In the genomic region with DNA sequence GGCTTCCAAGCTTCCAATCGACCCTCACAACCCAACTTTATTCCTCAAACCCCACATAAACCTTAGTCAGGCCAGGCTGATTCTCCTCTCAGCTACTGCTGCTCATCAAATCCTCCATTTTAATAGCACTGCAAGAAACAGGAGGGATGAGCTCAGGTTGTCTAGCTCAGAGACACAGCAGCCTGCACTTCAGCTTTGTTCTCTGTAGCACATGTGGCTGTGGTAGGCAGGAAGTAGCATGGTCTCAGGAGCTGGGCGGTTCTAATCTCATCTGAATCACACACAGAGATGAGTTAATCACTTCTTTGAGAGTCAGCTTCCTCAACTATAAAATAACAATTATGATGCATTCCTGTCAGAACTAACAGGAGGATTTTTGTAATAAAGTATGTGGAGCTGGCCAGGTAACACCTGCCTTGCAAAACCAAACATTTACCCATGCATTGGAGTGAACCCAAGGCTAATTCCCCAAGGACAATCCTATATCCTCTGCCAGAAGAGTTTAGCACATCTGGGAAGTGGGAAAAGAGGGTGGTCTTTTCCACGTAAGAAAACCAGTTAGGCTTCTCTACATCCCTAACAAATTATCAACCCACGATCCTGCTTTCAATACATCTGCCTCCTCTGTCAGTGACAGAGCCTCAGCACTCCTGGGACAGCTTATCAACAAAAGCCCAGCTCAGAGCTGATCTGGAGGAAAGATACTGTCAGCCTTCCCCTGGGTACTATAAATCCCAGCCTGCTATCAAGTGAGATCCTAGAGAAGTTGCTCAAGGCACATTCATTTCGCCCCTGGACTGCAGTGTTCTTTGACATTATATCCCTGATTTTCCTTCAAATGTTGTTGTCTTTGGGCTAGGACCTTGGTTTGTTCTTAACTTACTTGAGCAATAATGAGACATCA, we compare ENCODE assay signal across 8 cellular contexts. TPM values are rescaled to one million over a fixed set of nuclear protein-coding genes. Genes with fewer than 3 reads are reported as not detected.
A peak's percentile ranks its signal among the peaks of the same experiment; 100 is the strongest.
DNase-seq lines count a peak whose midpoint lies in the region; TF ChIP-seq lines count a peak whose summit lies in the region.

No MANE protein-coding gene starts in this region.

- in situ Hi-C loops in Caki2 (cut with HindIII; ENCODE audit: low pct_unique_long_range_greater_than_20kb, low sequenced_read_pairs), result no loop called here

- peaks cover 11% of the 10 kb centered on the region for H3K4me1 Mint-ChIP-seq in glutamatergic neuron (ENCODE audit: low read depth, unreplicated experiment)
- peaks cover 8% of the 10 kb centered on the region for H3K4me1 Mint-ChIP-seq in CD14-positive monocyte

- intact Hi-C loops in CD14-positive monocyte (cut with micrococcal nuclease), result no loop called here

- H3K4me3 Mint-ChIP-seq in glutamatergic neuron (ENCODE audit: unreplicated experiment), result peak overlapping the region; percentile 35
- H3K4me3 Mint-ChIP-seq in CD14-positive monocyte, result no peak overlapping the region

- DNase-seq in Caki2 (ENCODE audit: low read depth) (peak; percentile 40), HCEC 1CT (peak; percentile 72), NCI-H69 (lab: John Stamatoyannopoulos, UW) (peak; percentile 73), activated T-cell treated with anti-CD3 and anti-CD28 coated beads for 24 hours (ENCODE audit: low read depth) (peak; percentile 52), glutamatergic neuron (no peak), NCI-H146 treated with DMSO at 0.1 percent for 48 hours (lab: John Stamatoyannopoulos, UW; ENCODE audit: unreplicated experiment) (no peak), CD14-positive monocyte (ENCODE audit: low spot score) (no peak)
- DNase-seq in stimulated activated CD8-positive, alpha-beta memory T cell treated with anti-CD3 and anti-CD28 coated beads, Interleukin-15, amount 100 ng/mL, for 24 hours (ENCODE audit: low read depth), result peak; percentile 13

- H3K9me3 Mint-ChIP-seq in glutamatergic neuron (ENCODE audit: unreplicated experiment), result no peaks in the 10 kb centered on the region
- peaks cover 0 to under 1% (median 0%) of the 10 kb centered on the region in 7 donors for H3K9me3 Mint-ChIP-seq in CD14-positive monocyte

- no peaks in the 10 kb centered on the region for H3K36me3 Mint-ChIP-seq in glutamatergic neuron (ENCODE audit: unreplicated experiment)
- H3K36me3 Mint-ChIP-seq in CD14-positive monocyte, result no peaks in the 10 kb centered on the region

- no peak for TF ChIP-seq CTCF in glutamatergic neuron (IDR thresholded peaks at IDR 0.05; ENCODE audit: partially characterized antibody, unreplicated experiment)
- no peak for TF ChIP-seq CTCF in CD14-positive monocyte (IDR thresholded peaks at IDR 0.05)

- H3K27ac Mint-ChIP-seq in glutamatergic neuron (ENCODE audit: unreplicated experiment), result peak overlapping the region; percentile 19
- peak overlapping the region in 2 of 7 donors; percentile 18 to 44 for H3K27ac Mint-ChIP-seq in CD14-positive monocyte

- H3K27me3 Mint-ChIP-seq in glutamatergic neuron (ENCODE audit: unreplicated experiment) (no peaks in the 10 kb centered on the region), CD14-positive monocyte (ENCODE audit: low read depth in 3 of 3) (no peaks in the 10 kb centered on the region)

RNA-seq across cellular contexts. Expression of gene ELOVL6, which starts 32.8 kb away (rescaled TPM):
- 22.4 and 23.8 TPM in 2 replicates for total RNA-seq in Caki2 (2014; rRNA removed; shearing (Covaris generic); ENCODE audit: low replicate concordance)
- 60.1 TPM for total RNA-seq in glutamatergic neuron (ENCODE audit: unreplicated experiment)
- under 1 TPM in 1 of 2 donors, not detected in 1; 0.11 TPM for polyA plus RNA-seq in CD14-positive monocyte

Comparison
In these comparisons a context has a peak if more than half of its experiments do, and no peak if none do; other contexts are left out.
1. DNase-seq: peak in Caki2 (single experiment), HCEC 1CT (single experiment), NCI-H69 (single experiment), activated T-cell treated with anti-CD3 and anti-CD28 coated beads for 24 hours (single experiment) and stimulated activated CD8-positive, alpha-beta memory T cell treated with anti-CD3 and anti-CD28 coated beads, Interleukin-15, amount 100 ng/mL, for 24 hours (single experiment); none in glutamatergic neuron (single experiment), NCI-H146 treated with DMSO at 0.1 percent for 48 hours (single experiment) and CD14-positive monocyte (single experiment).